20 cellular contexts compared by ENCODE assay signal in genomic region chrX:48720580-48721240, GRCh38. TPM values are rescaled to one million over a fixed set of nuclear protein-coding genes. Genes with fewer than 3 reads are reported as not detected.
DNase-seq lines count a peak whose midpoint lies in the region; ATAC-seq and TF ChIP-seq lines count a peak whose summit lies in the region.
"Had no signal": no experiment of that assay in that cellular context is flagged by ENCODE, and none has a peak within 500 bp of the region (broad histone marks: within the 10 kb centered on the region; RNA-seq: fewer than 3 reads in every experiment).

No MANE protein-coding gene starts in this region.

- in situ Hi-C loops in ACHN (cut with HindIII; ENCODE audit: low pct_ligation_motif_present, low pct_unique_long_range_greater_than_20kb, low sequenced_read_pairs): no loop called here

- no peaks in the 10 kb centered on the region for H3K4me1 ChIP-seq in colonic mucosa

- DNase-seq in activated CD8-positive, alpha-beta memory T cell treated with anti-CD3 and anti-CD28 coated beads, Interleukin-2, amount 10 ng/mL, durations not matched to agents 7 days and 5 days: peak; percentile 42
- no peak for DNase-seq in activated CD8-positive, alpha-beta memory T cell treated with anti-CD3 and anti-CD28 coated beads for 24 hours
- peak in 1 of 34 experiments; percentile 16 for DNase-seq in T-cell
- no peak for DNase-seq in central memory CD8-positive, alpha-beta T cell (ENCODE audit: low spot score in 2 of 2)
- no peak for DNase-seq in stimulated activated effector memory CD8-positive, alpha-beta T cell treated with anti-CD3 and anti-CD28 coated beads, Interleukin-12 subunit alpha, Interleukin-12 subunit beta, amount 100 ng/mL, for 72 hours (ENCODE audit: low spot score in 2 of 2)
- DNase-seq in iPS-NIHi7 (ENCODE audit: extremely low spot score): no peak
- DNase-seq in ACHN: no peak
- DNase-seq in colonic mucosa: no peak
- DNase-seq: COR-L47, DMS153, MV-4-11, NCI-H1417, NCI-H1930, NCI-H69, OCI-M1 had no signal

- no peaks in the 10 kb centered on the region for H3K27me3 ChIP-seq in colonic mucosa

- no peak for TF ChIP-seq CTCF in colonic mucosa (IDR thresholded peaks at IDR 0.05)

- H3K36me3 ChIP-seq in colonic mucosa: no peaks in the 10 kb centered on the region
- H3K36me3 ChIP-seq: BLaER1 treated with 17β-estradiol and CSF1 and Interleukin-3, amounts not matched to agents 10 nM and 100 nM had no signal

- ATAC-seq in activated CD8-positive, alpha-beta memory T cell treated with anti-CD3 and anti-CD28 coated beads, Interleukin-2, amount 10 ng/mL, durations not matched to agents 7 days and 5 days: peak; percentile 74
- ATAC-seq in T-cell (replicated peaks in 1 of 4): peak; percentile 50 to 82 (median 61)
- peak; percentile 76 for ATAC-seq in central memory CD8-positive, alpha-beta T cell (replicated peaks; ENCODE audit: extremely low read depth, poor library complexity, severe bottlenecking)
- peak; percentile 75 for ATAC-seq in stimulated activated effector memory CD8-positive, alpha-beta T cell treated with anti-CD3 and anti-CD28 coated beads, Interleukin-12 subunit alpha, Interleukin-12 subunit beta, amount 100 ng/mL, for 72 hours
- ATAC-seq: K562 had no signal

- H3K9me3 ChIP-seq in colonic mucosa: no peaks in the 10 kb centered on the region

- H3K36me3 Mint-ChIP-seq in activated CD8-positive, alpha-beta memory T cell treated with anti-CD3 and anti-CD28 coated beads, Interleukin-2, amount 10 ng/mL, durations not matched to agents 7 days and 5 days: peaks cover 26% of the 10 kb centered on the region
- no peaks in the 10 kb centered on the region for H3K36me3 Mint-ChIP-seq in T-cell
- H3K36me3 Mint-ChIP-seq in central memory CD8-positive, alpha-beta T cell (ENCODE audit: insufficient read depth): peaks cover 6% of the 10 kb centered on the region
- no peaks in the 10 kb centered on the region for H3K36me3 Mint-ChIP-seq in stimulated activated effector memory CD8-positive, alpha-beta T cell treated with anti-CD3 and anti-CD28 coated beads, Interleukin-12 subunit alpha, Interleukin-12 subunit beta, amount 100 ng/mL, for 72 hours

- no peaks in the 10 kb centered on the region for H3K27me3 Mint-ChIP-seq in activated CD8-positive, alpha-beta memory T cell treated with anti-CD3 and anti-CD28 coated beads, Interleukin-2, amount 10 ng/mL, durations not matched to agents 7 days and 5 days
- H3K27me3 Mint-ChIP-seq in T-cell: peaks cover 0 to 10% of the 10 kb centered on the region in 2 donors
- no peaks in the 10 kb centered on the region for H3K27me3 Mint-ChIP-seq in central memory CD8-positive, alpha-beta T cell

- CTCF ChIA-PET in activated CD8-positive, alpha-beta memory T cell treated with anti-CD3 and anti-CD28 coated beads, Interleukin-2, amount 10 ng/mL, durations not matched to agents 7 days and 5 days (lab: Charles Lee): no interaction called here
- CTCF ChIA-PET in T-cell (lab: Charles Lee): no interaction called here

- no peak overlapping the region for H3K27ac Mint-ChIP-seq in activated CD8-positive, alpha-beta memory T cell treated with anti-CD3 and anti-CD28 coated beads, Interleukin-2, amount 10 ng/mL, durations not matched to agents 7 days and 5 days
- H3K27ac Mint-ChIP-seq in T-cell: no peak overlapping the region
- no peak overlapping the region for H3K27ac Mint-ChIP-seq in central memory CD8-positive, alpha-beta T cell (ENCODE audit: low read depth)
- no peak overlapping the region for H3K27ac Mint-ChIP-seq in stimulated activated effector memory CD8-positive, alpha-beta T cell treated with anti-CD3 and anti-CD28 coated beads, Interleukin-12 subunit alpha, Interleukin-12 subunit beta, amount 100 ng/mL, for 72 hours

- H3K9ac ChIP-seq in colonic mucosa (ENCODE audit: low read depth in 2 of 2, low read length in 2 of 2): no peak overlapping the region
- H3K9ac ChIP-seq: BLaER1 treated with 17β-estradiol and CSF1 and Interleukin-3, amounts not matched to agents 10 nM and 100 nM had no signal

- H3K27ac ChIP-seq in colonic mucosa: no peak overlapping the region
- H3K27ac ChIP-seq: BLaER1 treated with 17β-estradiol and CSF1 and Interleukin-3, amounts not matched to agents 10 nM and 100 nM had no signal

- no peak overlapping the region for H3K4me3 ChIP-seq in colonic mucosa
- H3K4me3 ChIP-seq: BLaER1 treated with 17β-estradiol and CSF1 and Interleukin-3, amounts not matched to agents 10 nM and 100 nM; K562 had no signal

- intact Hi-C loops in colonic mucosa (cut with DNase I): no loop called here

- H3K9me3 Mint-ChIP-seq in activated CD8-positive, alpha-beta memory T cell treated with anti-CD3 and anti-CD28 coated beads, Interleukin-2, amount 10 ng/mL, durations not matched to agents 7 days and 5 days (ENCODE audit: low read depth): peaks cover 9% of the 10 kb centered on the region
- no peaks in the 10 kb centered on the region for H3K9me3 Mint-ChIP-seq in T-cell
- H3K9me3 Mint-ChIP-seq in central memory CD8-positive, alpha-beta T cell: peaks cover 5% of the 10 kb centered on the region
- no peaks in the 10 kb centered on the region for H3K9me3 Mint-ChIP-seq in stimulated activated effector memory CD8-positive, alpha-beta T cell treated with anti-CD3 and anti-CD28 coated beads, Interleukin-12 subunit alpha, Interleukin-12 subunit beta, amount 100 ng/mL, for 72 hours

- H3K4me1 Mint-ChIP-seq in activated CD8-positive, alpha-beta memory T cell treated with anti-CD3 and anti-CD28 coated beads, Interleukin-2, amount 10 ng/mL, durations not matched to agents 7 days and 5 days: peaks cover 21% of the 10 kb centered on the region
- peaks cover 25 to 46% (median 28%) of the 10 kb centered on the region in 3 donors for H3K4me1 Mint-ChIP-seq in T-cell
- H3K4me1 Mint-ChIP-seq in central memory CD8-positive, alpha-beta T cell: peaks cover 34% of the 10 kb centered on the region
- H3K4me1 Mint-ChIP-seq in stimulated activated effector memory CD8-positive, alpha-beta T cell treated with anti-CD3 and anti-CD28 coated beads, Interleukin-12 subunit alpha, Interleukin-12 subunit beta, amount 100 ng/mL, for 72 hours: peaks cover 38% of the 10 kb centered on the region

- POLR2A ChIA-PET in T-cell (lab: Charles Lee): interaction anchor here in 1 of 2 donors (0.6 to 0.7 kb wide), 2 partner anchors 16 to 24 kb away, joined by 3 read pairs; partner anchors contain the start of gene SUV39H1

- no peak overlapping the region for H3K4me3 Mint-ChIP-seq in activated CD8-positive, alpha-beta memory T cell treated with anti-CD3 and anti-CD28 coated beads, Interleukin-2, amount 10 ng/mL, durations not matched to agents 7 days and 5 days
- H3K4me3 Mint-ChIP-seq in T-cell: no peak overlapping the region
- H3K4me3 Mint-ChIP-seq in central memory CD8-positive, alpha-beta T cell: no peak overlapping the region
- H3K4me3 Mint-ChIP-seq in stimulated activated effector memory CD8-positive, alpha-beta T cell treated with anti-CD3 and anti-CD28 coated beads, Interleukin-12 subunit alpha, Interleukin-12 subunit beta, amount 100 ng/mL, for 72 hours: no peak overlapping the region

RNA-seq across cellular contexts. Expression of gene SUV39H1, which starts 24.2 kb away (rescaled TPM):
- 10 to 100 TPM; 40.1 to 41.4 TPM for total RNA-seq in activated CD8-positive, alpha-beta memory T cell treated with anti-CD3 and anti-CD28 coated beads, Interleukin-2, amount 10 ng/mL, durations not matched to agents 7 days and 5 days
- total RNA-seq in T-cell (10 to 100 TPM in 3 of 5 donors, 1 to 10 TPM in 2; 7.6 to 12.0 (median 10.6) TPM), colonic mucosa (10 to 100 TPM in 1 of 2 donors, 1 to 10 TPM in 1; 4.8 to 16.8 TPM)

RNA-seq across cellular contexts. Expression of gene WAS, which starts 37.1 kb away (rescaled TPM):
- 100 to 1,000 TPM; 138 to 161 TPM for total RNA-seq in activated CD8-positive, alpha-beta memory T cell treated with anti-CD3 and anti-CD28 coated beads, Interleukin-2, amount 10 ng/mL, durations not matched to agents 7 days and 5 days
- total RNA-seq in T-cell: 100 to 1,000 TPM in 3 of 5 donors, 10 to 100 TPM in 2; 92.0 to 118 (median 103) TPM
- total RNA-seq in colonic mucosa: 1 to 10 TPM; 3.0 to 4.9 TPM

RNA-seq across cellular contexts. Expression of gene GLOD5, which starts 40.8 kb away (rescaled TPM):
- total RNA-seq in activated CD8-positive, alpha-beta memory T cell treated with anti-CD3 and anti-CD28 coated beads, Interleukin-2, amount 10 ng/mL, durations not matched to agents 7 days and 5 days: not detected
- not detected for total RNA-seq in T-cell
- total RNA-seq in colonic mucosa: 1 to 10 TPM; 4.0 to 9.0 TPM
- total RNA-seq: A172, H1, RPMI7951 had no signal

Comparison
In these comparisons a context has a peak if more than half of its experiments do, and no peak if none do; other contexts are left out.
1. RNA of gene WAS, which starts 37.1 kb away (total RNA-seq): 138 to 161 TPM in activated CD8-positive, alpha-beta memory T cell treated with anti-CD3 and anti-CD28 coated beads, Interleukin-2, amount 10 ng/mL, durations not matched to agents 7 days and 5 days and 92.0 to 118 TPM in T-cell; 3.0 to 4.9 TPM in colonic mucosa; every median in the first group is over 10 times any median in the second.
2. RNA of gene GLOD5, which starts 40.8 kb away (total RNA-seq): 4.0 to 9.0 TPM in colonic mucosa; not detected in activated CD8-positive, alpha-beta memory T cell treated with anti-CD3 and anti-CD28 coated beads, Interleukin-2, amount 10 ng/mL, durations not matched to agents 7 days and 5 days and not detected in T-cell; every median in the first group is over 4 times any median in the second.
3. Peak in every context shown above with its lines, with median percentiles within 50 percentile points of each other: ATAC-seq.